ENCODE assay signal across 8 cellular contexts in genomic region chr6:31680841-31681671, GRCh38. TPM values are rescaled to one million over a fixed set of nuclear protein-coding genes. Genes with fewer than 3 reads are reported as not detected.
DNase-seq lines count a peak whose midpoint lies in the region; ATAC-seq and TF ChIP-seq lines count a peak whose summit lies in the region.

Gene LY6G5C (minus strand): TSS chr6:31681067. CDS start chr6:31680373, 694 bp downstream.

- H3K36me3 Mint-ChIP-seq in activated T-cell treated with anti-CD3 and anti-CD28 coated beads, Interleukin-2, amount 50 U/mL, for 72 hours (ENCODE audit: insufficient read depth in 2 of 2) = peaks cover 0 to 4% of the 10 kb centered on the region in 2 donors
- H3K36me3 Mint-ChIP-seq in stimulated activated naive CD8-positive, alpha-beta T cell treated with anti-CD3 and anti-CD28 coated beads, Interleukin-15, Interleukin-2, amounts not matched to agents 100 ng/mL and 50 ng/mL, for 24 hours (ENCODE audit: low read depth) = no peaks in the 10 kb centered on the region

- no peaks in the 10 kb centered on the region for H3K27me3 ChIP-seq in esophagus muscularis mucosa

- H3K27ac ChIP-seq in esophagus muscularis mucosa (replicated peaks in 1 of 4) = peak within 1 kb of the TSS; percentile 68 to 84 (median 80)

- peak within 1 kb of the TSS; percentile 83 to 91 for H3K4me3 Mint-ChIP-seq in activated T-cell treated with anti-CD3 and anti-CD28 coated beads, Interleukin-2, amount 50 U/mL, for 72 hours
- H3K4me3 Mint-ChIP-seq in stimulated activated naive CD8-positive, alpha-beta T cell treated with anti-CD3 and anti-CD28 coated beads, Interleukin-15, Interleukin-2, amounts not matched to agents 100 ng/mL and 50 ng/mL, for 24 hours = peak within 1 kb of the TSS; percentile 75

- H3K4me3 ChIP-seq in esophagus muscularis mucosa = peak within 1 kb of the TSS; percentile 52 to 65 (median 58)

- peaks cover 1 to 16% (median 7%) of the 10 kb centered on the region in 4 donors for H3K36me3 ChIP-seq in esophagus muscularis mucosa

- peak; percentile 73 to 74 for ATAC-seq in activated T-cell treated with anti-CD3 and anti-CD28 coated beads, Interleukin-2, amount 50 U/mL, for 72 hours (replicated peaks in 1 of 2)
- ATAC-seq in HG03139 (IDR thresholded peaks at IDR 0.05; ENCODE audit: unreplicated experiment) = no peak

- H3K27ac Mint-ChIP-seq in activated T-cell treated with anti-CD3 and anti-CD28 coated beads, Interleukin-2, amount 50 U/mL, for 72 hours = peak within 1 kb of the TSS; percentile 61
- H3K27ac Mint-ChIP-seq in stimulated activated naive CD8-positive, alpha-beta T cell treated with anti-CD3 and anti-CD28 coated beads, Interleukin-15, Interleukin-2, amounts not matched to agents 100 ng/mL and 50 ng/mL, for 24 hours = peak within 1 kb of the TSS; percentile 70

- TF ChIP-seq CTCF in esophagus muscularis mucosa (IDR thresholded peaks at IDR 0.05) = peak; percentile 70 to 91 (median 77)

- H3K4me1 Mint-ChIP-seq in activated T-cell treated with anti-CD3 and anti-CD28 coated beads, Interleukin-2, amount 50 U/mL, for 72 hours (ENCODE audit: low read depth) = peaks cover 23% of the 10 kb centered on the region
- H3K4me1 Mint-ChIP-seq in stimulated activated naive CD8-positive, alpha-beta T cell treated with anti-CD3 and anti-CD28 coated beads, Interleukin-15, Interleukin-2, amounts not matched to agents 100 ng/mL and 50 ng/mL, for 24 hours (ENCODE audit: low read depth) = peaks cover 18% of the 10 kb centered on the region

- TF ChIP-seq EP300 in esophagus muscularis mucosa (IDR thresholded peaks at IDR 0.05) = no peak

- TF ChIP-seq POLR2A in esophagus muscularis mucosa (IDR thresholded peaks at IDR 0.05; ENCODE audit: low read depth) = no peak

- H3K27me3 Mint-ChIP-seq in activated T-cell treated with anti-CD3 and anti-CD28 coated beads, Interleukin-2, amount 50 U/mL, for 72 hours (ENCODE audit: low read depth) = no peaks in the 10 kb centered on the region
- no peaks in the 10 kb centered on the region for H3K27me3 Mint-ChIP-seq in stimulated activated naive CD8-positive, alpha-beta T cell treated with anti-CD3 and anti-CD28 coated beads, Interleukin-15, Interleukin-2, amounts not matched to agents 100 ng/mL and 50 ng/mL, for 24 hours

- H3K9me3 Mint-ChIP-seq in activated T-cell treated with anti-CD3 and anti-CD28 coated beads, Interleukin-2, amount 50 U/mL, for 72 hours = no peaks in the 10 kb centered on the region
- no peaks in the 10 kb centered on the region for H3K9me3 Mint-ChIP-seq in stimulated activated naive CD8-positive, alpha-beta T cell treated with anti-CD3 and anti-CD28 coated beads, Interleukin-15, Interleukin-2, amounts not matched to agents 100 ng/mL and 50 ng/mL, for 24 hours

- peak; percentile 85 for DNase-seq in DMS79 (lab: John Stamatoyannopoulos, UW)
- DNase-seq in HuH-7.5 (ENCODE audit: low spot score) = peak; percentile 71
- peak; percentile 90 for DNase-seq in OCI-M1 (lab: John Stamatoyannopoulos, UW)
- peak; percentile 67 to 72 for DNase-seq in activated T-cell treated with anti-CD3 and anti-CD28 coated beads, Interleukin-2, amount 50 U/mL, for 72 hours
- peak; percentile 96 for DNase-seq in esophagus muscularis mucosa (ENCODE audit: extremely low spot score)
- peak; percentile 85 for DNase-seq in mucosa of gallbladder (ENCODE audit: low spot score)

- intact Hi-C loops in esophagus muscularis mucosa (cut with DNase I) = loop anchor here (2.0 to 10.0 kb wide), 3 partner anchors 88 to 184 kb away; partner anchors contain the start of gene NEU1

- 4% methylated on average over 32 of the region's 51 CpGs for WGBS in esophagus muscularis mucosa

- no peaks in the 10 kb centered on the region for H3K9me3 ChIP-seq in esophagus muscularis mucosa

- H3K4me1 ChIP-seq in esophagus muscularis mucosa = peaks cover 12 to 33% (median 30%) of the 10 kb centered on the region in 4 donors

RNA-seq across cellular contexts. Expression of gene LY6G5C, which starts in this region (rescaled TPM):
- 1 to 10 TPM; 2.3 to 6.9 TPM for total RNA-seq in activated T-cell treated with anti-CD3 and anti-CD28 coated beads, Interleukin-2, amount 50 U/mL, for 72 hours
- total RNA-seq in esophagus muscularis mucosa = 1 to 10 TPM in 2 of 4 donors, not detected in 2; 2.0 to 2.9 TPM
- 5.2 TPM for total RNA-seq in mucosa of gallbladder
